ENCODE assay signal across 1 cellular context in the genomic region with DNA sequence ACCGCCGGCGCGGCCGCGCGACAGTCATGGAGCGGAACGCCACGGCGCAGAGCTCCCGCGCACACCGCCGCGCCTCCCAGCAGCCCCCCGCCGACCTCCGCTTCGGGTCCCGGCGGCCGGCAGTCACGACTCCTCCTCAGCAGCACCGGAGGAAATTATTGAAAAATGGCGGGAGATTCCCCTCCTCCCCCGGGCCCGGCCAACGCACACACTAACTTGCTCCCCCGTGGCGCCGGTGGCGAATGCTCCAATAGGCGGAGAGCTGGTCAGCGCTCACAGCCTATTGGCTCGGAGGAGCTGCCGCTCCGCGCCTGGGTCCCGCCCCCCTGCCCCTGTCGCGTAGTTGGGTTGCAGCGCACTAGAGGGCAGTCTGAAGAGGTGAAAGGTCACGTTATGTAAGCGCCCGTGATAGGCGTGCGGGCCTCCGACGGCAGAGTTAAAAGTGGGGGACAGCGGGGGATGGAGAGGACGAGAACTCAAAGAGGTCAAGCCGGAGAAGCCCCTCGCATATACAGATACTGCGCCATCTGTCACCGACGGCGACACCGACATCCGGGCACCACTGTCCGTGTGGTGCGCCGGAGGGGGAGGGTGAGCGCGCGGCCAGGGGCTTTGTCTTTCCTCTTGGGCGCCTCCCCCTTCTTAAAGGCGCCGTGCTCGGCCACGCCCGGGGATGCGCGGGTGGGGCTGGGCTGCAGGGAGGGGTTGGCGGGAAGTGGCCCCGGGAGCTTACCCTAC.
TF ChIP-seq lines count a peak whose summit lies in the region.

A gene with protein sequence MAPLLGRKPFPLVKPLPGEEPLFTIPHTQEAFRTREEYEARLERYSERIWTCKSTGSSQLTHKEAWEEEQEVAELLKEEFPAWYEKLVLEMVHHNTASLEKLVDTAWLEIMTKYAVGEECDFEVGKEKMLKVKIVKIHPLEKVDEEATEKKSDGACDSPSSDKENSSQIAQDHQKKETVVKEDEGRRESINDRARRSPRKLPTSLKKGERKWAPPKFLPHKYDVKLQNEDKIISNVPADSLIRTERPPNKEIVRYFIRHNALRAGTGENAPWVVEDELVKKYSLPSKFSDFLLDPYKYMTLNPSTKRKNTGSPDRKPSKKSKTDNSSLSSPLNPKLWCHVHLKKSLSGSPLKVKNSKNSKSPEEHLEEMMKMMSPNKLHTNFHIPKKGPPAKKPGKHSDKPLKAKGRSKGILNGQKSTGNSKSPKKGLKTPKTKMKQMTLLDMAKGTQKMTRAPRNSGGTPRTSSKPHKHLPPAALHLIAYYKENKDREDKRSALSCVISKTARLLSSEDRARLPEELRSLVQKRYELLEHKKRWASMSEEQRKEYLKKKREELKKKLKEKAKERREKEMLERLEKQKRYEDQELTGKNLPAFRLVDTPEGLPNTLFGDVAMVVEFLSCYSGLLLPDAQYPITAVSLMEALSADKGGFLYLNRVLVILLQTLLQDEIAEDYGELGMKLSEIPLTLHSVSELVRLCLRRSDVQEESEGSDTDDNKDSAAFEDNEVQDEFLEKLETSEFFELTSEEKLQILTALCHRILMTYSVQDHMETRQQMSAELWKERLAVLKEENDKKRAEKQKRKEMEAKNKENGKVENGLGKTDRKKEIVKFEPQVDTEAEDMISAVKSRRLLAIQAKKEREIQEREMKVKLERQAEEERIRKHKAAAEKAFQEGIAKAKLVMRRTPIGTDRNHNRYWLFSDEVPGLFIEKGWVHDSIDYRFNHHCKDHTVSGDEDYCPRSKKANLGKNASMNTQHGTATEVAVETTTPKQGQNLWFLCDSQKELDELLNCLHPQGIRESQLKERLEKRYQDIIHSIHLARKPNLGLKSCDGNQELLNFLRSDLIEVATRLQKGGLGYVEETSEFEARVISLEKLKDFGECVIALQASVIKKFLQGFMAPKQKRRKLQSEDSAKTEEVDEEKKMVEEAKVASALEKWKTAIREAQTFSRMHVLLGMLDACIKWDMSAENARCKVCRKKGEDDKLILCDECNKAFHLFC (N-terminal part only) (minus strand): TSS at position 213 of the 738 bp plus-strand sequence. CDS start 360 bp downstream, outside the sequence.

TF ChIP-seq in GM12878, 131 proteins besides CTCF, POLR2A, EP300 and RAD21 (continued from another document and continues in another):
- TF ChIP-seq SKIL (IDR thresholded peaks at IDR 0.05; ENCODE audit: low read depth, poor library complexity, severe bottlenecking) (peak; percentile 28), SRF (IDR thresholded peaks at IDR 0.05; ENCODE audit: low read depth in 2 of 2, low read length in 2 of 2) (0 out of 4 replicates have a peak, but pooled peaks of 1 of the 2 experiments have one; percentile 18), MAX (IDR thresholded peaks at IDR 0.05; ENCODE audit: low read depth, low read length) (peak; percentile 47; the same call in 1 of the 2 replicates), IKZF1 (conservative IDR thresholded peaks at IDR 0.05) (peak; percentile 89), CHD2 (IDR thresholded peaks at IDR 0.05; ENCODE audit: borderline replicate concordance, low read depth, low read length) (peak; percentile 97), ESRRA (IDR thresholded peaks at IDR 0.05; ENCODE audit: low read length) (peak; percentile 71; the same call in 1 of the 2 replicates), TBL1XR1 (IDR thresholded peaks at IDR 0.05; ENCODE audit: low read depth, low read length) (no peak), SIN3A (IDR thresholded peaks at IDR 0.05; ENCODE audit: low read depth, low read length) (0 out of 2 replicates have a peak, but pooled peaks have one; percentile 56), ZBED1 (IDR thresholded peaks at IDR 0.05; ENCODE audit: borderline replicate concordance) (peak; percentile 60; the same call in 1 of the 2 replicates), TCF3 (IDR thresholded peaks at IDR 0.05; ENCODE audit: borderline replicate concordance, insufficient read depth, low read depth, low read length) (no peak; the same call in none of the 2 replicates), TAF1 (IDR thresholded peaks at IDR 0.05; ENCODE audit: borderline replicate concordance, low read depth, low read length) (peak; percentile 79; the same call in 1 of the 2 replicates), JUNB (IDR thresholded peaks at IDR 0.05) (no peak), ATF7 (IDR thresholded peaks at IDR 0.05; ENCODE audit: low read depth) (peak; percentile 72), DPF2 (IDR thresholded peaks at IDR 0.05) (peak; percentile 96), SMC3 (IDR thresholded peaks at IDR 0.05; ENCODE audit: borderline replicate concordance, low read length) (no peak), SREBF1 (IDR thresholded peaks at IDR 0.05; ENCODE audit: low read length) (peak; percentile 33), NR2C2 (IDR thresholded peaks at IDR 0.05; ENCODE audit: borderline replicate concordance, control insufficient read depth, insufficient read length, low read depth) (peak; percentile 76), MTA2 (IDR thresholded peaks at IDR 0.05; ENCODE audit: low read depth) (peak; percentile 89), FOXK2 (IDR thresholded peaks at IDR 0.05) (no peak), SMAD1 (IDR thresholded peaks at IDR 0.05; ENCODE audit: low read depth, partially characterized antibody) (peak; percentile 76), ZZZ3 (IDR thresholded peaks at IDR 0.05; ENCODE audit: control insufficient read depth, insufficient read length, low read depth) (no peak), BHLHE40 (IDR thresholded peaks at IDR 0.05; ENCODE audit: borderline replicate concordance in 1 of 2, low read depth in 2 of 2, low read length in 1 of 2) (peak; percentile 29 to 82; a peak in 3 of 4 replicates), JUND (IDR thresholded peaks at IDR 0.05; ENCODE audit: low read depth, low read length) (no peak), RAD51 (IDR thresholded peaks at IDR 0.05) (no peak; the same call in 1 of the 2 replicates), TARDBP (IDR thresholded peaks at IDR 0.05; ENCODE audit: borderline replicate concordance) (peak; percentile 37; the same call in 1 of the 2 replicates), GATAD2B (conservative IDR thresholded peaks at IDR 0.05; ENCODE audit: low read depth) (0 out of 2 replicates have a peak, but pooled peaks have one; percentile 47), RFX5 (IDR thresholded peaks at IDR 0.05; ENCODE audit: low read depth, low read length) (no peak), SIX5 (IDR thresholded peaks at IDR 0.05; ENCODE audit: low read depth, low read length, severe bottlenecking) (no peak), ETV6 (conservative IDR thresholded peaks at IDR 0.05 in 1 of 2, IDR thresholded peaks at IDR 0.05 in 1 of 2; ENCODE audit: borderline replicate concordance in 1 of 2, low read depth in 1 of 2) (0 out of 4 replicates have a peak, but pooled peaks of 1 of the 2 experiments have one; percentile 25), KLF5 (IDR thresholded peaks at IDR 0.05; ENCODE audit: partially characterized antibody) (peak; percentile 64), YBX1 (IDR thresholded peaks at IDR 0.05) (no peak), MXI1 (IDR thresholded peaks at IDR 0.05; ENCODE audit: low read depth, low read length) (peak; percentile 78), IRF3 (IDR thresholded peaks at IDR 0.05) (peak; percentile 89), CBX5 (IDR thresholded peaks at IDR 0.05; ENCODE audit: low read depth) (no peak), CEBPB (IDR thresholded peaks at IDR 0.05; ENCODE audit: borderline replicate concordance in 1 of 2, low read depth in 2 of 2, low read length in 2 of 2) (no peak), MTA3 (IDR thresholded peaks at IDR 0.05; ENCODE audit: borderline replicate concordance, low read length) (no peak), POLR2AphosphoS2 (IDR thresholded peaks at IDR 0.05; ENCODE audit: low read depth, low read length) (0 out of 2 replicates have a peak, but pooled peaks have one; percentile 28), CREB1 (IDR thresholded peaks at IDR 0.05; ENCODE audit: low read depth) (peak; percentile 80)
- TF ChIP-seq, protein P1, sequence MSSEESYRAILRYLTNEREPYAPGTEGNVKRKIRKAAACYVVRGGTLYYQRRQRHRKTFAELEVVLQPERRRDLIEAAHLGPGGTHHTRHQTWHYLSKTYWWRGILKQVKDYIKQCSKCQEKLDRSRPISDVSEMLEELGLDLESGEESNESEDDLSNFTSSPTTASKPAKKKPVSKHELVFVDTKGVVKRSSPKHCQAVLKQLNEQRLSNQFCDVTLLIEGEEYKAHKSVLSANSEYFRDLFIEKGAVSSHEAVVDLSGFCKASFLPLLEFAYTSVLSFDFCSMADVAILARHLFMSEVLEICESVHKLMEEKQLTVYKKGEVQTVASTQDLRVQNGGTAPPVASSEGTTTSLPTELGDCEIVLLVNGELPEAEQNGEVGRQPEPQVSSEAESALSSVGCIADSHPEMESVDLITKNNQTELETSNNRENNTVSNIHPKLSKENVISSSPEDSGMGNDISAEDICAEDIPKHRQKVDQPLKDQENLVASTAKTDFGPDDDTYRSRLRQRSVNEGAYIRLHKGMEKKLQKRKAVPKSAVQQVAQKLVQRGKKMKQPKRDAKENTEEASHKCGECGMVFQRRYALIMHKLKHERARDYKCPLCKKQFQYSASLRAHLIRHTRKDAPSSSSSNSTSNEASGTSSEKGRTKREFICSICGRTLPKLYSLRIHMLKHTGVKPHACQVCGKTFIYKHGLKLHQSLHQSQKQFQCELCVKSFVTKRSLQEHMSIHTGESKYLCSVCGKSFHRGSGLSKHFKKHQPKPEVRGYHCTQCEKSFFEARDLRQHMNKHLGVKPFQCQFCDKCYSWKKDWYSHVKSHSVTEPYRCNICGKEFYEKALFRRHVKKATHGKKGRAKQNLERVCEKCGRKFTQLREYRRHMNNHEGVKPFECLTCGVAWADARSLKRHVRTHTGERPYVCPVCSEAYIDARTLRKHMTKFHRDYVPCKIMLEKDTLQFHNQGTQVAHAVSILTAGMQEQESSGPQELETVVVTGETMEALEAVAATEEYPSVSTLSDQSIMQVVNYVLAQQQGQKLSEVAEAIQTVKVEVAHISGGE (CRISPR knock-in tag; IDR thresholded peaks at IDR 0.05) = no peak
- TF ChIP-seq, protein P2, sequence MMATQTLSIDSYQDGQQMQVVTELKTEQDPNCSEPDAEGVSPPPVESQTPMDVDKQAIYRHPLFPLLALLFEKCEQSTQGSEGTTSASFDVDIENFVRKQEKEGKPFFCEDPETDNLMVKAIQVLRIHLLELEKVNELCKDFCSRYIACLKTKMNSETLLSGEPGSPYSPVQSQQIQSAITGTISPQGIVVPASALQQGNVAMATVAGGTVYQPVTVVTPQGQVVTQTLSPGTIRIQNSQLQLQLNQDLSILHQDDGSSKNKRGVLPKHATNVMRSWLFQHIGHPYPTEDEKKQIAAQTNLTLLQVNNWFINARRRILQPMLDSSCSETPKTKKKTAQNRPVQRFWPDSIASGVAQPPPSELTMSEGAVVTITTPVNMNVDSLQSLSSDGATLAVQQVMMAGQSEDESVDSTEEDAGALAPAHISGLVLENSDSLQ (IDR thresholded peaks at IDR 0.05) = peak; percentile 99
- TF ChIP-seq, protein P3, sequence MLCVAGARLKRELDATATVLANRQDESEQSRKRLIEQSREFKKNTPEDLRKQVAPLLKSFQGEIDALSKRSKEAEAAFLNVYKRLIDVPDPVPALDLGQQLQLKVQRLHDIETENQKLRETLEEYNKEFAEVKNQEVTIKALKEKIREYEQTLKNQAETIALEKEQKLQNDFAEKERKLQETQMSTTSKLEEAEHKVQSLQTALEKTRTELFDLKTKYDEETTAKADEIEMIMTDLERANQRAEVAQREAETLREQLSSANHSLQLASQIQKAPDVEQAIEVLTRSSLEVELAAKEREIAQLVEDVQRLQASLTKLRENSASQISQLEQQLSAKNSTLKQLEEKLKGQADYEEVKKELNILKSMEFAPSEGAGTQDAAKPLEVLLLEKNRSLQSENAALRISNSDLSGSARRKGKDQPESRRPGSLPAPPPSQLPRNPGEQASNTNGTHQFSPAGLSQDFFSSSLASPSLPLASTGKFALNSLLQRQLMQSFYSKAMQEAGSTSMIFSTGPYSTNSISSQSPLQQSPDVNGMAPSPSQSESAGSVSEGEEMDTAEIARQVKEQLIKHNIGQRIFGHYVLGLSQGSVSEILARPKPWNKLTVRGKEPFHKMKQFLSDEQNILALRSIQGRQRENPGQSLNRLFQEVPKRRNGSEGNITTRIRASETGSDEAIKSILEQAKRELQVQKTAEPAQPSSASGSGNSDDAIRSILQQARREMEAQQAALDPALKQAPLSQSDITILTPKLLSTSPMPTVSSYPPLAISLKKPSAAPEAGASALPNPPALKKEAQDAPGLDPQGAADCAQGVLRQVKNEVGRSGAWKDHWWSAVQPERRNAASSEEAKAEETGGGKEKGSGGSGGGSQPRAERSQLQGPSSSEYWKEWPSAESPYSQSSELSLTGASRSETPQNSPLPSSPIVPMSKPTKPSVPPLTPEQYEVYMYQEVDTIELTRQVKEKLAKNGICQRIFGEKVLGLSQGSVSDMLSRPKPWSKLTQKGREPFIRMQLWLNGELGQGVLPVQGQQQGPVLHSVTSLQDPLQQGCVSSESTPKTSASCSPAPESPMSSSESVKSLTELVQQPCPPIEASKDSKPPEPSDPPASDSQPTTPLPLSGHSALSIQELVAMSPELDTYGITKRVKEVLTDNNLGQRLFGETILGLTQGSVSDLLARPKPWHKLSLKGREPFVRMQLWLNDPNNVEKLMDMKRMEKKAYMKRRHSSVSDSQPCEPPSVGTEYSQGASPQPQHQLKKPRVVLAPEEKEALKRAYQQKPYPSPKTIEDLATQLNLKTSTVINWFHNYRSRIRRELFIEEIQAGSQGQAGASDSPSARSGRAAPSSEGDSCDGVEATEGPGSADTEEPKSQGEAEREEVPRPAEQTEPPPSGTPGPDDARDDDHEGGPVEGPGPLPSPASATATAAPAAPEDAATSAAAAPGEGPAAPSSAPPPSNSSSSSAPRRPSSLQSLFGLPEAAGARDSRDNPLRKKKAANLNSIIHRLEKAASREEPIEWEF (IDR thresholded peaks at IDR 0.05; ENCODE audit: insufficient replicate concordance, low read depth, low read length) = no peak
